Comparison of ENCODE assay signal across 8 cellular contexts in the genomic region with DNA sequence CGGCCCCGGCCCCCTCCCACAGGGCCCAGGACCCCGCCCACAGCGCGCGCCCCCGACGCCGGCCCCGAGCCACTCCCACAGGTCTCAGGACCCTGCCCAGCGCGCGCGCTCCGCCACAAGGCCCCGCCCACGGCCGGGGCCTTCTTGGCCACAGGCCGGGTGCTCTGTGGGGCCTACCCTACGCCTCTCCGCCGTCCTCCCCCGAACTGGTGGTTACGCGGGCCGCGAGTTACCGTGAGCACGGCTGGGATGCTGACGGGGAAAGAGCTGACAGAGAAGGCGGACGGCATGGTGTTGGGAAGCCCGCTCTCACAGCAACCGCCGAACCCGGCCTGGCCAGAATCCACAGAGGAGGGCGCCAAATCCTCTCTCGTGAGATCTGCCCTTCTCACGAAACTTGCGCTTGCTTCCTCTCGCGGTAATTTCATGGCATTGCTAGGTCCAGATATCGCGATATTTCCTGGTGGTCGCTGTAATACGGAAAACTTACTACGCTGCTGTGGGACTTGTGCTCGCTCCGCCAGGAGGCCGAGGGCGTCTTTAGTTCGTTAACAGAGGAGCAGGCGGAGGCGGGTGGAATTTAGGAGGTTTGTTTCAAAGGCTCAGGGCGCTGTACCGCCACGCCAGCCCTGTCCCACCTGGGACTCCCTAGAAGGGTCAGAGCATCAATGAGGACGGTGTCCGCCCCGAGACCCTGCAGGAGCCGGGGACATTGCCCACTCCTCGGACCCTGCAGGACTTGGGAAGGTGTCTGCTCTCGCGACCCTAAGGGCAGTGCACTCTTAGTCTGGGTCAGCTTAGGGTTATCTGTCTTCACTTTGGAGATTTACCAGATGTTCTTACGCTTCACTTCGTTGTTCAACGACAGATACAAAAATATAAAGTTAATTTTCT. TPM values are rescaled to one million over a fixed set of nuclear protein-coding genes. Genes with fewer than 3 reads are reported as not detected.
A peak's percentile ranks its signal among the peaks of the same experiment; 100 is the strongest.
DNase-seq lines count a peak whose midpoint lies in the region; ATAC-seq and TF ChIP-seq lines count a peak whose summit lies in the region.

TMEM18 (minus strand) TSS at position 351 of the 894 bp plus-strand sequence; CDS start at position 290, 61 bp downstream.

- no peaks in the 10 kb centered on the region for H3K27me3 Mint-ChIP-seq in CD4-positive, CD25-positive, alpha-beta regulatory T cell
- no peaks in the 10 kb centered on the region for H3K27me3 Mint-ChIP-seq in dendritic cell treated with granulocyte-macrophage colony-stimulating factor and Interleukin-4, amounts not matched to agents 40 ng/mL and 50 ng/mL, for 4 days

- no peaks in the 10 kb centered on the region for H3K27me3 ChIP-seq in CD4-positive, CD25-positive, alpha-beta regulatory T cell (ENCODE audit: control insufficient read depth, insufficient read depth, low read length)
- H3K27me3 ChIP-seq in liver (ENCODE audit: control insufficient read depth in 4 of 4, insufficient read depth in 4 of 4, low read length in 3 of 4), result no peaks in the 10 kb centered on the region

- WGBS in liver, result under 1% methylated on average over 67 of the region's 67 CpGs

- TF ChIP-seq CTCF in liver (IDR thresholded peaks at IDR 0.05; ENCODE audit: low read depth, low read length, missing input control), result no peak

- H3K9ac ChIP-seq in liver (ENCODE audit: low read depth in 1 of 2, low read length in 2 of 2), result peak within 1 kb of the TSS; percentile 67 to 96

- peak; percentile 87 to 99 (median 98) for DNase-seq in CD4-positive, CD25-positive, alpha-beta regulatory T cell
- DNase-seq in GM19240 (ENCODE audit: insufficient read length, low spot score) (peak; percentile 70), NCI-H524 (lab: John Stamatoyannopoulos, UW) (peak; percentile 98 to 99)
- DNase-seq in activated CD4-positive, alpha-beta T cell treated with anti-CD3 and anti-CD28 coated beads for 24 hours (ENCODE audit: low read depth in 2 of 2), result peak; percentile 88 to 95
- DNase-seq in stimulated activated CD4-positive, alpha-beta T cell treated with anti-CD3 and anti-CD28 coated beads, TNF-alpha, amount 100 ng/mL, for 4 hours (ENCODE audit: low read depth in 3 of 3), result peak in 2 of 3 experiments; percentile 94

- peak; percentile 74 to 76 for ATAC-seq in CD4-positive, CD25-positive, alpha-beta regulatory T cell (ENCODE audit: low read depth in 2 of 2)
- peak; percentile 41 for ATAC-seq in HG03457 (IDR thresholded peaks at IDR 0.05; ENCODE audit: unreplicated experiment)

- no peaks in the 10 kb centered on the region for H3K9me3 ChIP-seq in CD4-positive, CD25-positive, alpha-beta regulatory T cell (ENCODE audit: control insufficient read depth in 2 of 2, low read length in 2 of 2)
- H3K9me3 ChIP-seq in liver (ENCODE audit: control insufficient read depth in 4 of 4, low read length in 3 of 4), result peaks cover 0 to 3% (median 0%) of the 10 kb centered on the region in 4 donors

- peak within 1 kb of the TSS; percentile 99 to 100 (median 99) for H3K27ac Mint-ChIP-seq in CD4-positive, CD25-positive, alpha-beta regulatory T cell
- peak within 1 kb of the TSS; percentile 96 for H3K27ac Mint-ChIP-seq in dendritic cell treated with granulocyte-macrophage colony-stimulating factor and Interleukin-4, amounts not matched to agents 40 ng/mL and 50 ng/mL, for 4 days

- peaks cover 0 to 1% (median 0%) of the 10 kb centered on the region in 7 donors for H3K9me3 Mint-ChIP-seq in CD4-positive, CD25-positive, alpha-beta regulatory T cell
- peaks cover under 1% of the 10 kb centered on the region for H3K9me3 Mint-ChIP-seq in dendritic cell treated with granulocyte-macrophage colony-stimulating factor and Interleukin-4, amounts not matched to agents 40 ng/mL and 50 ng/mL, for 4 days

- peaks cover 9% of the 10 kb centered on the region for H3K4me1 ChIP-seq in CD4-positive, CD25-positive, alpha-beta regulatory T cell (ENCODE audit: control insufficient read depth, insufficient read depth, low read length, poor library complexity, severe bottlenecking)
- H3K4me1 ChIP-seq in liver (ENCODE audit: control insufficient read depth in 4 of 4, insufficient read depth in 4 of 4, low read length in 3 of 4), result peaks cover 2 to 15% (median 8%) of the 10 kb centered on the region in 4 donors

- TF ChIP-seq RAD21 in liver (IDR thresholded peaks at IDR 0.05), result peak in 1 of 2 donors; percentile 43

- intact Hi-C loops in dendritic cell treated with granulocyte-macrophage colony-stimulating factor and Interleukin-4, amounts not matched to agents 40 ng/mL and 50 ng/mL, for 4 days (cut with micrococcal nuclease), result loop anchor here (5.0 kb wide), 1 partner anchor 410 kb away; no protein-coding TSS in a partner anchor

- H3K27ac ChIP-seq in CD4-positive, CD25-positive, alpha-beta regulatory T cell (ENCODE audit: insufficient read depth, low read length, poor library complexity, severe bottlenecking), result peak within 1 kb of the TSS; percentile 98
- peak within 1 kb of the TSS; percentile 78 to 98 for H3K27ac ChIP-seq in liver (ENCODE audit: low read depth in 1 of 2, low read length in 2 of 2)

- peak within 1 kb of the TSS; percentile 96 to 97 (median 96) for H3K4me3 Mint-ChIP-seq in CD4-positive, CD25-positive, alpha-beta regulatory T cell
- peak within 1 kb of the TSS; percentile 89 for H3K4me3 Mint-ChIP-seq in dendritic cell treated with granulocyte-macrophage colony-stimulating factor and Interleukin-4, amounts not matched to agents 40 ng/mL and 50 ng/mL, for 4 days

- H3K4me1 Mint-ChIP-seq in CD4-positive, CD25-positive, alpha-beta regulatory T cell, result peaks cover 12 to 47% (median 23%) of the 10 kb centered on the region in 4 donors
- H3K4me1 Mint-ChIP-seq in dendritic cell treated with granulocyte-macrophage colony-stimulating factor and Interleukin-4, amounts not matched to agents 40 ng/mL and 50 ng/mL, for 4 days (ENCODE audit: low read depth), result peaks cover 38% of the 10 kb centered on the region

- peaks cover 9% of the 10 kb centered on the region for H3K36me3 Mint-ChIP-seq in CD4-positive, CD25-positive, alpha-beta regulatory T cell
- H3K36me3 Mint-ChIP-seq in dendritic cell treated with granulocyte-macrophage colony-stimulating factor and Interleukin-4, amounts not matched to agents 40 ng/mL and 50 ng/mL, for 4 days (ENCODE audit: low read depth), result peaks cover 38% of the 10 kb centered on the region

- H3K4me3 ChIP-seq in CD4-positive, CD25-positive, alpha-beta regulatory T cell (ENCODE audit: low read depth, low read length), result peak within 1 kb of the TSS; percentile 95
- H3K4me3 ChIP-seq in liver (ENCODE audit: low read depth in 1 of 3, low read length in 3 of 3), result peak within 1 kb of the TSS; percentile 64 to 97 (median 87)

- peaks cover 8% of the 10 kb centered on the region for H3K36me3 ChIP-seq in CD4-positive, CD25-positive, alpha-beta regulatory T cell (ENCODE audit: control insufficient read depth, insufficient read depth, low read length)
- H3K36me3 ChIP-seq in liver (ENCODE audit: control insufficient read depth in 4 of 4, insufficient read depth in 3 of 4, low read depth in 1 of 4, low read length in 3 of 4), result peaks cover 0 to 4% (median 3%) of the 10 kb centered on the region in 4 donors

TF ChIP-seq in liver, 16 proteins besides CTCF, POLR2A, EP300 and RAD21 (continues in another document):
- TF ChIP-seq GABPA (IDR thresholded peaks at IDR 0.05 in 1 of 2, conservative IDR thresholded peaks at IDR 0.05 in 1 of 2), result no peak
- TF ChIP-seq RXRA (IDR thresholded peaks at IDR 0.05), result peak; percentile 53 to 59
- TF ChIP-seq EGR1 (IDR thresholded peaks at IDR 0.05; ENCODE audit: low read depth in 2 of 2), result no peak
- TF ChIP-seq HNF4G (IDR thresholded peaks at IDR 0.05), result no peak
- no peak for TF ChIP-seq FOXA1 (IDR thresholded peaks at IDR 0.05)
- TF ChIP-seq JUND (IDR thresholded peaks at IDR 0.05), result no peak
- peak; percentile 92 for TF ChIP-seq TAF1 (conservative IDR thresholded peaks at IDR 0.05)
- TF ChIP-seq, protein P1, sequence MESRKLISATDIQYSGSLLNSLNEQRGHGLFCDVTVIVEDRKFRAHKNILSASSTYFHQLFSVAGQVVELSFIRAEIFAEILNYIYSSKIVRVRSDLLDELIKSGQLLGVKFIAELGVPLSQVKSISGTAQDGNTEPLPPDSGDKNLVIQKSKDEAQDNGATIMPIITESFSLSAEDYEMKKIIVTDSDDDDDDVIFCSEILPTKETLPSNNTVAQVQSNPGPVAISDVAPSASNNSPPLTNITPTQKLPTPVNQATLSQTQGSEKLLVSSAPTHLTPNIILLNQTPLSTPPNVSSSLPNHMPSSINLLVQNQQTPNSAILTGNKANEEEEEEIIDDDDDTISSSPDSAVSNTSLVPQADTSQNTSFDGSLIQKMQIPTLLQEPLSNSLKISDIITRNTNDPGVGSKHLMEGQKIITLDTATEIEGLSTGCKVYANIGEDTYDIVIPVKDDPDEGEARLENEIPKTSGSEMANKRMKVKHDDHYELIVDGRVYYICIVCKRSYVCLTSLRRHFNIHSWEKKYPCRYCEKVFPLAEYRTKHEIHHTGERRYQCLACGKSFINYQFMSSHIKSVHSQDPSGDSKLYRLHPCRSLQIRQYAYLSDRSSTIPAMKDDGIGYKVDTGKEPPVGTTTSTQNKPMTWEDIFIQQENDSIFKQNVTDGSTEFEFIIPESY (IDR thresholded peaks at IDR 0.05), result peak; percentile 100
- peak; percentile 58 for TF ChIP-seq YY1 (IDR thresholded peaks at IDR 0.05)

RNA-seq across cellular contexts. Expression of gene TMEM18, which starts in this region (rescaled TPM):
- total RNA-seq in CD4-positive, CD25-positive, alpha-beta regulatory T cell, result 26.9 TPM
- 10 to 100 TPM; 22.9 to 45.5 (median 29.4) TPM for polyA plus RNA-seq in CD4-positive, CD25-positive, alpha-beta regulatory T cell
- 10 to 100 TPM in 1 of 2 donors, 1 to 10 TPM in 1; 8.4 to 10.9 TPM for total RNA-seq in liver
- 10 to 100 TPM; 10.9 to 29.3 TPM for polyA plus RNA-seq in liver

Comparison
In these comparisons a context has a peak if more than half of its experiments do, and no peak if none do; other contexts are left out.
1. Peak in every context shown above with its lines: DNase-seq, ATAC-seq, H3K4me3 ChIP-seq and H3K27ac ChIP-seq.